1 cellular context compared by ENCODE assay signal in genomic region chr6:111793711-111794111, GRCh38.
A peak's percentile ranks its signal among the peaks of the same experiment; 100 is the strongest.
TF ChIP-seq lines count a peak whose summit lies in the region.

No MANE protein-coding gene starts in this region.

TF ChIP-seq in GM12878, 131 proteins besides CTCF, POLR2A, EP300 and RAD21 (continued from another document):
- TF ChIP-seq SIX5 (IDR thresholded peaks at IDR 0.05; ENCODE audit: low read depth, low read length, severe bottlenecking): no peak
- TF ChIP-seq GABPA (IDR thresholded peaks at IDR 0.05; ENCODE audit: low read depth): 0 out of 2 replicates have a peak, but pooled peaks have one; percentile 31
- no peak for TF ChIP-seq ZNF207 (IDR thresholded peaks at IDR 0.05; ENCODE audit: borderline replicate concordance)
- 0 out of 2 replicates have a peak, but pooled peaks have one; percentile 18 for TF ChIP-seq NKRF (conservative IDR thresholded peaks at IDR 0.05)
- TF ChIP-seq CEBPB (IDR thresholded peaks at IDR 0.05; ENCODE audit: borderline replicate concordance in 1 of 2, low read depth in 2 of 2, low read length in 2 of 2): peak in 1 of 2 experiments; percentile 39; a peak in 1 of 4 replicates
- peak; percentile 57; the same call in 1 of the 2 replicates for TF ChIP-seq EED (IDR thresholded peaks at IDR 0.05; ENCODE audit: low read depth)
- TF ChIP-seq RUNX3 (IDR thresholded peaks at IDR 0.05; ENCODE audit: low read length): peak; percentile 75
- TF ChIP-seq SRF (IDR thresholded peaks at IDR 0.05; ENCODE audit: low read depth in 2 of 2, low read length in 2 of 2): no peak
- TF ChIP-seq MTA3 (IDR thresholded peaks at IDR 0.05; ENCODE audit: borderline replicate concordance, low read length): peak; percentile 53; the same call in 1 of the 2 replicates
- TF ChIP-seq IKZF2 (IDR thresholded peaks at IDR 0.05): peak; percentile 18 to 33; a peak in 1 of 4 replicates
- peak; percentile 31 to 43; a peak in 1 of 4 replicates for TF ChIP-seq BHLHE40 (IDR thresholded peaks at IDR 0.05; ENCODE audit: borderline replicate concordance in 1 of 2, low read depth in 2 of 2, low read length in 1 of 2)
- no peak for TF ChIP-seq NRF1 (conservative IDR thresholded peaks at IDR 0.05; ENCODE audit: low read depth, low read length)
- TF ChIP-seq, protein P1, sequence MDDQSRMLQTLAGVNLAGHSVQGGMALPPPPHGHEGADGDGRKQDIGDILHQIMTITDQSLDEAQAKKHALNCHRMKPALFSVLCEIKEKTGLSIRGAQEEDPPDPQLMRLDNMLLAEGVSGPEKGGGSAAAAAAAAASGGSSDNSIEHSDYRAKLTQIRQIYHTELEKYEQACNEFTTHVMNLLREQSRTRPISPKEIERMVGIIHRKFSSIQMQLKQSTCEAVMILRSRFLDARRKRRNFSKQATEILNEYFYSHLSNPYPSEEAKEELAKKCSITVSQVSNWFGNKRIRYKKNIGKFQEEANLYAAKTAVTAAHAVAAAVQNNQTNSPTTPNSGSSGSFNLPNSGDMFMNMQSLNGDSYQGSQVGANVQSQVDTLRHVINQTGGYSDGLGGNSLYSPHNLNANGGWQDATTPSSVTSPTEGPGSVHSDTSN (IDR thresholded peaks at IDR 0.05; ENCODE audit: insufficient replicate concordance, low read depth, low read length): no peak
- peak; percentile 42; the same call in 1 of the 2 replicates for TF ChIP-seq CREM (IDR thresholded peaks at IDR 0.05; ENCODE audit: low read depth)
- peak; percentile 63; the same call in 1 of the 2 replicates for TF ChIP-seq CREB1 (IDR thresholded peaks at IDR 0.05; ENCODE audit: low read depth)
- peak; percentile 24; the same call in 1 of the 2 replicates for TF ChIP-seq ATF7 (IDR thresholded peaks at IDR 0.05; ENCODE audit: low read depth)
- TF ChIP-seq ZNF687 (IDR thresholded peaks at IDR 0.05): peak; percentile 52
- peak; percentile 44; the same call in 1 of the 2 replicates for TF ChIP-seq IRF4 (IDR thresholded peaks at IDR 0.05; ENCODE audit: low read depth, low read length)
- TF ChIP-seq JUND (IDR thresholded peaks at IDR 0.05; ENCODE audit: low read depth, low read length): no peak
